In the genomic region with DNA sequence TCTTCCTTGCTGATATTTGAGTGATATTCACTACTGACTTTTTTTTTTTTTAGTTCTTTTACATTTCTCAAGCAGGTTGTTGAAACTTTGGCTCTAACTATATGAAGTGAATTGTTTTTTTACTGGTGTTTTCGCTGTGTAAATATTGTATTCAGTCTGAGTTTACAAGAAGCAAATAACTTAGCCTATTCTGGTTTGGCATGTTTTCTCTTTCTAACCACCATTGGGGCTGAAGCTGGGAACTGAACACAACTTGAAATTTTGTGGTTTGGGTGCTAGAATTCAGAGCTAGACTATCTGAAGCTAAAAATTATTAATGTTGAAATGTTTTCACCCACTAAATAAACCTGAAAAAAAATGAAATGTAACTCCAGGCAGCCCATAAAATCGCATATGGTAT, we compare ENCODE assay signal across 25 cellular contexts. TPM values are rescaled to one million over a fixed set of nuclear protein-coding genes. Genes with fewer than 3 reads are reported as not detected.
A peak's percentile ranks its signal among the peaks of the same experiment; 100 is the strongest.
DNase-seq lines count a peak whose midpoint lies in the region; ATAC-seq, FAIRE-seq and TF ChIP-seq lines count a peak whose summit lies in the region.
"Had no signal": no experiment of that assay in that cellular context is flagged by ENCODE, and none has a peak within 500 bp of the region (broad histone marks: within the 10 kb centered on the region; RNA-seq: fewer than 3 reads in every experiment).

No MANE protein-coding gene starts in this region.

- H3K9me2 ChIP-seq in PC-3 (replicated peaks; ENCODE audit: low read length), result no peaks in the 10 kb centered on the region

- H3K4me3 ChIP-seq in PC-3 (ENCODE audit: low read length), result no peak overlapping the region
- H3K4me3 ChIP-seq in fibroblast of villous mesenchyme (ENCODE audit: low read depth, low read length), result no peak overlapping the region
- H3K4me3 ChIP-seq: ascending aorta, esophagus squamous epithelium, GM12878, GM23248, tibial nerve had no signal

- peak; percentile 67 for FAIRE-seq in G401.6 (lab: Jason Lieb, UNC)
- FAIRE-seq: D721Med, GM12878 had no signal

- TF ChIP-seq CTCF in PC-3 (conservative IDR thresholded peaks at IDR 0.05; ENCODE audit: low read depth, low read length) (no peak), fibroblast of villous mesenchyme (IDR thresholded peaks at IDR 0.05; ENCODE audit: insufficient read depth, low read depth, low read length) (no peak)

- BruUV-seq in PC-3 (replicated peaks; lab: Mats Ljungman, UMichigan), result no TSS peak

- H3K4me1 ChIP-seq in PC-3 (ENCODE audit: insufficient read depth, low read length), result peaks cover 14% of the 10 kb centered on the region
- H3K4me1 ChIP-seq: ascending aorta, esophagus squamous epithelium, tibial nerve had no signal

- CTCF ChIA-PET in PC-3 (lab: Charles Lee), result interaction anchor here (0.7 kb wide), 1 partner anchor 1331 kb away, joined by 5 read pairs; no protein-coding TSS in a partner anchor

- DNase-seq in PC-3 (peak; percentile 59), fibroblast of villous mesenchyme (ENCODE audit: low read depth) (peak; percentile 7), stromal cell of bone marrow (ENCODE audit: low read depth) (peak; percentile 25), NCI-H2227 treated with DMSO at 0.1 percent for 48 hours (lab: John Stamatoyannopoulos, UW) (no peak)
- DNase-seq in activated CD4-positive, CD25-positive, alpha-beta regulatory T cell treated with anti-CD3 and anti-CD28 coated beads, Interleukin-2, amount 50 U/mL, for 72 hours, result no peak
- DNase-seq: activated CD4-positive, alpha-beta T cell treated with anti-CD3 and anti-CD28 coated beads for 4 hours; activated naive CD4-positive, alpha-beta T cell treated with anti-CD3 and anti-CD28 coated beads, Interleukin-2, amount 50 U/mL, for 16 hours; activated T-cell treated with anti-CD3 and anti-CD28 coated beads, Interleukin-2, amount 50 U/mL, for 72 hours; C1 segment of cervical spinal cord; esophagus squamous epithelium; GF-D8; GM23248; head of caudate nucleus; KBM-7; NCI-H1048; NCI-H2029; stimulated activated CD4-positive, alpha-beta T cell treated with anti-CD3 and anti-CD28 coated beads, Interleukin-4, amount 100 ng/mL, for 1 hour; stimulated activated naive CD8-positive, alpha-beta T cell treated with anti-CD3 and anti-CD28 coated beads, Interleukin-15, Interleukin-2, amounts not matched to agents 100 U/mL and 50 U/mL, for 24 hours; SW 1271 had no signal

- no peak overlapping the region for H2AFZ ChIP-seq in PC-3 (ENCODE audit: low read length)
- H2AFZ ChIP-seq: GM23248 had no signal

- intact Hi-C loops in PC-3 (cut with micrococcal nuclease), result no loop called here

- no peaks in the 10 kb centered on the region for H3K9me3 ChIP-seq in PC-3 (ENCODE audit: low read length)
- H3K9me3 ChIP-seq: ascending aorta, esophagus squamous epithelium, tibial nerve had no signal

- no peaks in the 10 kb centered on the region for H3F3A ChIP-seq in PC-3 (ENCODE audit: low read length, unreplicated experiment)

- no peaks in the 10 kb centered on the region for H3K36me3 ChIP-seq in PC-3 (ENCODE audit: low read depth, low read length)
- H3K36me3 ChIP-seq: ascending aorta, esophagus squamous epithelium, tibial nerve had no signal

- POLR2A ChIA-PET in PC-3 (lab: Charles Lee; ENCODE audit: unreplicated experiment), result interaction anchor here (0.5 kb wide), 1 partner anchor 191 kb away, joined by 4 read pairs; no protein-coding TSS in a partner anchor

- H3K4me2 ChIP-seq in PC-3 (ENCODE audit: low read length), result peak overlapping the region; percentile 14; the same call in 1 of the 2 replicates

- peak; percentile 86 for ATAC-seq in PC-3
- ATAC-seq in HG02884 (IDR thresholded peaks at IDR 0.05; ENCODE audit: unreplicated experiment), result no peak
- ATAC-seq: activated T-cell treated with anti-CD3 and anti-CD28 coated beads, Interleukin-2, amount 50 U/mL, for 72 hours; GM12878; stimulated activated naive CD8-positive, alpha-beta T cell treated with anti-CD3 and anti-CD28 coated beads, Interleukin-15, Interleukin-2, amounts not matched to agents 100 U/mL and 50 U/mL, for 24 hours had no signal

- no peak overlapping the region for H3K9ac ChIP-seq in PC-3 (ENCODE audit: low read length)
- H3K9ac ChIP-seq: GM23248 had no signal

- H3K27ac ChIP-seq in PC-3 (ENCODE audit: low read length), result no peak overlapping the region
- H3K27ac ChIP-seq: ascending aorta, esophagus squamous epithelium, GM23248, tibial nerve had no signal

- H4K20me1 ChIP-seq in PC-3 (ENCODE audit: low read length), result no peaks in the 10 kb centered on the region

- no peaks in the 10 kb centered on the region for H3K27me3 ChIP-seq in PC-3 (ENCODE audit: low read length)
- H3K27me3 ChIP-seq: ascending aorta, esophagus squamous epithelium, tibial nerve had no signal

- no peaks in the 10 kb centered on the region for H3K79me2 ChIP-seq in PC-3 (ENCODE audit: low read length)

RNA-seq across cellular contexts. Expression of a gene that starts 37.2 kb away (rescaled TPM):
- total RNA-seq in PC-3 (2014; rRNA removed) (8.6 and 10.8 TPM in 2 replicates), fibroblast of villous mesenchyme (13.9 and 22.0 TPM in 2 replicates)
- total RNA-seq: ascending aorta had no signal

RNA-seq across cellular contexts. Expression of a gene that starts 40.4 kb away (rescaled TPM):
- total RNA-seq in PC-3 (2014; rRNA removed), result 20.0 and 21.1 TPM in 2 replicates
- total RNA-seq in fibroblast of villous mesenchyme, result 26.4 and 27.6 TPM in 2 replicates

Comparison
In these comparisons a context has a peak if more than half of its experiments do, and no peak if none do; other contexts are left out.
1. DNase-seq: peak in PC-3 (single experiment), fibroblast of villous mesenchyme (single experiment) and stromal cell of bone marrow (single experiment); none in NCI-H2227 treated with DMSO at 0.1 percent for 48 hours (single experiment) and activated CD4-positive, CD25-positive, alpha-beta regulatory T cell treated with anti-CD3 and anti-CD28 coated beads, Interleukin-2, amount 50 U/mL, for 72 hours (single experiment).